In the genomic region with DNA sequence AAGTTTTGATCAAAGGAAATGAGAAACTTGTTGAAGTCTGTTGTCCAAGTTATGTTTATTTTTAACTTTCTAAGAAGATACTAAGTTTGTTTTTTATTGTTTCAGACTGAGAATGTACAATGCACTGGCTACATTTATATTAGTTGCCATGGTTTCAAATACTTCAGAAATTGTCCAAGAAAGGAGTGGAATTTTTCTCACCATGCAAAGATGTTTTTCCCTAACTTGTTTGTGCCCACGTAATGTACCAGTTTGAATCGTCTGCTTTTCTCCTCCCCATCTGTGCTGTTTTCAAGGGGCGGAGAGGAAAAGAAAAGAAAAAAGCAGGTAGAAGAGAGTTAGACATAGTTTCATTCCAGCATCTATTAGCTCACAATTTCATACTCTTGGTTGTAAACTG, we compare ENCODE assay signal across 23 cellular contexts.
"Had no signal": no experiment of that assay in that cellular context is flagged by ENCODE, and none has a peak within 500 bp of the region (broad histone marks: within the 10 kb centered on the region; RNA-seq: fewer than 3 reads in every experiment).

No MANE protein-coding gene starts in this region.

- H3K4me1 Mint-ChIP-seq: endodermal cell, immature natural killer cell had no signal

- ATAC-seq: effector memory CD8-positive, alpha-beta T cell; esophagus mucosa; gastrocnemius medialis; heart right ventricle; left cardiac atrium; left lung; left ventricle myocardium superior; lower lobe of right lung had no signal

- H3K27ac Mint-ChIP-seq: dendritic cell treated with granulocyte-macrophage colony-stimulating factor and Interleukin-4, amounts not matched to agents 40 ng/mL and 50 ng/mL, for 4 days; effector memory CD8-positive, alpha-beta T cell; endodermal cell; immature natural killer cell; mesothelial cell of epicardium had no signal

- DNase-seq: cerebellar nuclear complex; colonic mucosa; cortex of kidney; effector CD8-positive, alpha-beta T cell; effector memory CD8-positive, alpha-beta T cell; endodermal cell; erythroblast; esophagus squamous epithelium; foreskin melanocyte; gastrocnemius medialis; glutamatergic neuron; head of caudate nucleus; heart right ventricle; hypothalamus; immature natural killer cell; left cardiac atrium; left lung; left ventricle myocardium superior; lower lobe of right lung; mesenchymal stem cell had no signal

- H3K36me3 Mint-ChIP-seq: immature natural killer cell had no signal

- H3K4me3 Mint-ChIP-seq: dendritic cell treated with granulocyte-macrophage colony-stimulating factor and Interleukin-4, amounts not matched to agents 40 ng/mL and 50 ng/mL, for 4 days; effector memory CD8-positive, alpha-beta T cell; endodermal cell; immature natural killer cell; mesothelial cell of epicardium had no signal

- H3K27me3 Mint-ChIP-seq: dendritic cell treated with granulocyte-macrophage colony-stimulating factor and Interleukin-4, amounts not matched to agents 40 ng/mL and 50 ng/mL, for 4 days; effector memory CD8-positive, alpha-beta T cell had no signal
